4 cellular contexts compared by ENCODE assay signal in the genomic region with DNA sequence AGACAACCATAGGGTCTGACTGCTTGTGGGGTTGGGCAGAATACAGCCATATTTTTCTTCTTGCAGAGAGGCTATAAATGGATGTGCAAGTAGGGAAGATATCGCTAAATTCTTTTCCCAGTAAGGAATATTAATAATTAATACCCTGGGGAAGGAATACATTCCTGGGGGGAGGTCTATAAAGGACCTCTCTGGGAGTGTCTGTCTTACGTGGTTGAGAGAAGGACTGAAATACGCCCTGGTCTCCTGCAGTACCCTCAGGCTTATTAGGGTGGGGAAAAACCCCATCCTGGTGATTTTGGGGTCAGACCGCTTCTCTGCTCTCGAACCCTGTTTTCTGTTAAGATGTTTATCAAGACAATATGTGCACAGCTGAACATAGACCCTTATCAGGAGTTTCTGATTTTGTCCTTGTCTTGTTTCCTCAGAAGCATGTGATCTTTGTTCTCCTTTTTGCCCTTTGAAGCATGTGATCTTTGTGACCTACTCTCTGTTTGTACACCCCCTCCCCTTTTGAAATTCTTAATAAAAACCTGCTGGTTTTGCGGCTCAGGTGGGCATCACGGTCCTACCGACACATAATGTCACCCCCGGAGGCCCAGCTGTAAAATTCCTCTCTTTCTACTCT. TPM values are rescaled to one million over a fixed set of nuclear protein-coding genes. Genes with fewer than 3 reads are reported as not detected.
"Had no signal": no experiment of that assay in that cellular context is flagged by ENCODE, and none has a peak within 500 bp of the region (broad histone marks: within the 10 kb centered on the region; RNA-seq: fewer than 3 reads in every experiment).

No MANE protein-coding gene starts in this region.

RNA-seq across cellular contexts. Expression of gene ERN2, which starts 9.7 kb away (rescaled TPM):
- total RNA-seq: LHCN-M2, M059J, MCF 10A, NCI-H460 had no signal

RNA-seq across cellular contexts. Expression of gene CHP2, which starts 32.1 kb away (rescaled TPM):
- total RNA-seq: LHCN-M2, M059J, MCF 10A, NCI-H460 had no signal
